8 cellular contexts compared by ENCODE assay signal in genomic region chr2:237859533-237860272, GRCh38. TPM values are rescaled to one million over a fixed set of nuclear protein-coding genes. Genes with fewer than 3 reads are reported as not detected.
DNase-seq lines count a peak whose midpoint lies in the region; ATAC-seq and TF ChIP-seq lines count a peak whose summit lies in the region.

Gene RAMP1 (plus strand): TSS chr2:237859623. CDS start chr2:237859676, 53 bp downstream.

- 2% methylated on average over 79 of the region's 79 CpGs for WGBS in liver
- WGBS in suprapubic skin, result 3% methylated on average over 22 of the region's 79 CpGs

- no peak for TF ChIP-seq RAD21 in liver (IDR thresholded peaks at IDR 0.05)

- H3K27ac ChIP-seq in cingulate gyrus (ENCODE audit: low read depth, low read length) (peak within 1 kb of the TSS; percentile 77), liver (ENCODE audit: low read depth in 1 of 2, low read length in 2 of 2) (peak within 1 kb of the TSS; percentile 33 to 64), suprapubic skin (no peak within 1 kb of the TSS)

- DNase-seq in DMS53 treated with DMSO at 0.1 percent for 48 hours (lab: John Stamatoyannopoulos, UW; ENCODE audit: unreplicated experiment) (peak; percentile 59), NCI-H82 treated with DMSO at 0.1 percent for 48 hours (lab: John Stamatoyannopoulos, UW; ENCODE audit: unreplicated experiment) (peak; percentile 41), suprapubic skin (ENCODE audit: low spot score in 2 of 2) (no peak), 8988T (no peak)

- H3K4me1 ChIP-seq in liver (ENCODE audit: control insufficient read depth in 4 of 4, insufficient read depth in 4 of 4, low read length in 3 of 4) (peaks cover 6 to 34% (median 23%) of the 10 kb centered on the region in 4 donors), suprapubic skin (peaks cover 23% of the 10 kb centered on the region)

- TF ChIP-seq CTCF in liver (IDR thresholded peaks at IDR 0.05; ENCODE audit: low read depth, low read length, missing input control), result no peak
- no peak for TF ChIP-seq CTCF in suprapubic skin (IDR thresholded peaks at IDR 0.05)

- H3K4me3 ChIP-seq in liver (ENCODE audit: low read depth in 1 of 3, low read length in 3 of 3) (peak within 1 kb of the TSS; percentile 19 to 68 (median 22)), suprapubic skin (peak within 1 kb of the TSS; percentile 57)

- H3K9ac ChIP-seq in liver (ENCODE audit: low read depth in 1 of 2, low read length in 2 of 2), result peak within 1 kb of the TSS in 1 of 2 donors; percentile 71

- TF ChIP-seq POLR2A in suprapubic skin (IDR thresholded peaks at IDR 0.05), result no peak

- H3K9me3 ChIP-seq in liver (ENCODE audit: control insufficient read depth in 4 of 4, low read length in 3 of 4) (no peaks in the 10 kb centered on the region), suprapubic skin (no peaks in the 10 kb centered on the region)

- H3K27me3 ChIP-seq in liver (ENCODE audit: control insufficient read depth in 4 of 4, insufficient read depth in 4 of 4, low read length in 3 of 4) (no peaks in the 10 kb centered on the region), suprapubic skin (peaks cover 12% of the 10 kb centered on the region)

- ATAC-seq in GM18867 (IDR thresholded peaks at IDR 0.05; ENCODE audit: unreplicated experiment), result no peak
- ATAC-seq in GM21786 (IDR thresholded peaks at IDR 0.05; ENCODE audit: unreplicated experiment), result no peak

- TF ChIP-seq EP300 in suprapubic skin (IDR thresholded peaks at IDR 0.05), result no peak

- H3K36me3 ChIP-seq in liver (ENCODE audit: control insufficient read depth in 4 of 4, insufficient read depth in 3 of 4, low read depth in 1 of 4, low read length in 3 of 4) (no peaks in the 10 kb centered on the region), suprapubic skin (no peaks in the 10 kb centered on the region)

TF ChIP-seq in liver, 16 proteins besides CTCF, POLR2A, EP300 and RAD21:
- TF ChIP-seq MAX (IDR thresholded peaks at IDR 0.05) (no peak), JUND (IDR thresholded peaks at IDR 0.05) (no peak), YY1 (IDR thresholded peaks at IDR 0.05) (no peak), FOXA2 (IDR thresholded peaks at IDR 0.05) (no peak), RXRA (IDR thresholded peaks at IDR 0.05) (no peak), ATF3 (IDR thresholded peaks at IDR 0.05) (no peak), EGR1 (IDR thresholded peaks at IDR 0.05; ENCODE audit: low read depth in 2 of 2) (no peak), SP1 (IDR thresholded peaks at IDR 0.05) (no peak), NR2F2 (IDR thresholded peaks at IDR 0.05) (no peak), ZBTB33 (IDR thresholded peaks at IDR 0.05) (no peak), HNF4A (conservative IDR thresholded peaks at IDR 0.05) (no peak), TAF1 (conservative IDR thresholded peaks at IDR 0.05) (no peak), GABPA (IDR thresholded peaks at IDR 0.05 in 1 of 2, conservative IDR thresholded peaks at IDR 0.05 in 1 of 2) (no peak), HNF4G (IDR thresholded peaks at IDR 0.05) (no peak), FOXA1 (IDR thresholded peaks at IDR 0.05) (no peak)
- TF ChIP-seq, protein P1, sequence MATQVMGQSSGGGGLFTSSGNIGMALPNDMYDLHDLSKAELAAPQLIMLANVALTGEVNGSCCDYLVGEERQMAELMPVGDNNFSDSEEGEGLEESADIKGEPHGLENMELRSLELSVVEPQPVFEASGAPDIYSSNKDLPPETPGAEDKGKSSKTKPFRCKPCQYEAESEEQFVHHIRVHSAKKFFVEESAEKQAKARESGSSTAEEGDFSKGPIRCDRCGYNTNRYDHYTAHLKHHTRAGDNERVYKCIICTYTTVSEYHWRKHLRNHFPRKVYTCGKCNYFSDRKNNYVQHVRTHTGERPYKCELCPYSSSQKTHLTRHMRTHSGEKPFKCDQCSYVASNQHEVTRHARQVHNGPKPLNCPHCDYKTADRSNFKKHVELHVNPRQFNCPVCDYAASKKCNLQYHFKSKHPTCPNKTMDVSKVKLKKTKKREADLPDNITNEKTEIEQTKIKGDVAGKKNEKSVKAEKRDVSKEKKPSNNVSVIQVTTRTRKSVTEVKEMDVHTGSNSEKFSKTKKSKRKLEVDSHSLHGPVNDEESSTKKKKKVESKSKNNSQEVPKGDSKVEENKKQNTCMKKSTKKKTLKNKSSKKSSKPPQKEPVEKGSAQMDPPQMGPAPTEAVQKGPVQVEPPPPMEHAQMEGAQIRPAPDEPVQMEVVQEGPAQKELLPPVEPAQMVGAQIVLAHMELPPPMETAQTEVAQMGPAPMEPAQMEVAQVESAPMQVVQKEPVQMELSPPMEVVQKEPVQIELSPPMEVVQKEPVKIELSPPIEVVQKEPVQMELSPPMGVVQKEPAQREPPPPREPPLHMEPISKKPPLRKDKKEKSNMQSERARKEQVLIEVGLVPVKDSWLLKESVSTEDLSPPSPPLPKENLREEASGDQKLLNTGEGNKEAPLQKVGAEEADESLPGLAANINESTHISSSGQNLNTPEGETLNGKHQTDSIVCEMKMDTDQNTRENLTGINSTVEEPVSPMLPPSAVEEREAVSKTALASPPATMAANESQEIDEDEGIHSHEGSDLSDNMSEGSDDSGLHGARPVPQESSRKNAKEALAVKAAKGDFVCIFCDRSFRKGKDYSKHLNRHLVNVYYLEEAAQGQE (IDR thresholded peaks at IDR 0.05), result no peak

RNA-seq across cellular contexts. Expression of gene RAMP1, which starts in this region (rescaled TPM):
- total RNA-seq in liver (10 to 100 TPM in 1 of 2 donors, 1 to 10 TPM in 1; 3.1 to 17.8 TPM), suprapubic skin (10 to 100 TPM in 3 of 4 donors, 1 to 10 TPM in 1; 10.0 to 16.1 (median 11.2) TPM)
- 100 to 1,000 TPM in 1 of 2 donors, 10 to 100 TPM in 1; 29.2 to 129 TPM for polyA plus RNA-seq in liver

Comparison
In these comparisons a context has a peak if more than half of its experiments do, and no peak if none do; other contexts are left out.
1. DNase-seq: peak in DMS53 treated with DMSO at 0.1 percent for 48 hours (single experiment) and NCI-H82 treated with DMSO at 0.1 percent for 48 hours (single experiment); none in suprapubic skin (0 of 2) and 8988T (single experiment).